ENCODE assay signal across 8 cellular contexts in genomic region chr9:110152704-110153374, GRCh38. TPM values are rescaled to one million over a fixed set of nuclear protein-coding genes. Genes with fewer than 3 reads are reported as not detected.
DNase-seq lines count a peak whose midpoint lies in the region; ATAC-seq and TF ChIP-seq lines count a peak whose summit lies in the region.

No MANE protein-coding gene starts in this region.

- in situ Hi-C loops in ACHN (cut with HindIII; ENCODE audit: low pct_ligation_motif_present, low pct_unique_long_range_greater_than_20kb, low sequenced_read_pairs), result no loop called here

- H3K27ac Mint-ChIP-seq in progenitor cell of endocrine pancreas, result no peak overlapping the region

- TF ChIP-seq CTCF in fibroblast of pulmonary artery (IDR thresholded peaks at IDR 0.05; ENCODE audit: low read length, missing control alignments), result peak; percentile 79
- peak; percentile 86 for TF ChIP-seq CTCF in progenitor cell of endocrine pancreas (IDR thresholded peaks at IDR 0.05; ENCODE audit: unreplicated experiment)

- H3K4me3 Mint-ChIP-seq in progenitor cell of endocrine pancreas (ENCODE audit: low read depth), result no peak overlapping the region

- no peaks in the 10 kb centered on the region for H3K4me1 Mint-ChIP-seq in progenitor cell of endocrine pancreas (ENCODE audit: low read depth)

- H3K4me3 ChIP-seq in fibroblast of pulmonary artery (replicated peaks; ENCODE audit: low read depth, low read length), result no peak overlapping the region

- peak; percentile 68 for DNase-seq in ACHN
- DNase-seq in GF-D8 (lab: John Stamatoyannopoulos, UW), result peak; percentile 44
- peak; percentile 85 for DNase-seq in NAMALWA (ENCODE audit: low spot score)
- peak; percentile 74 for DNase-seq in fibroblast of pulmonary artery (ENCODE audit: low read depth)
- peak; percentile 16 for DNase-seq in progenitor cell of endocrine pancreas (ENCODE audit: low spot score, unreplicated experiment)
- DNase-seq in NK-92 treated with Interleukin-12 subunit alpha and Interleukin-12 subunit beta, amount 100 ng/mL, for 24 hours (lab: John Stamatoyannopoulos, UW), result no peak

- peak; percentile 58 for ATAC-seq in SK-N-SH treated with all-trans-retinoic acid at 6 μM for 48 hours
- ATAC-seq in GM21529 (IDR thresholded peaks at IDR 0.05; ENCODE audit: unreplicated experiment), result no peak

- H3K27me3 Mint-ChIP-seq in progenitor cell of endocrine pancreas, result no peaks in the 10 kb centered on the region

- peaks cover 9% of the 10 kb centered on the region for H3K9me3 Mint-ChIP-seq in progenitor cell of endocrine pancreas (ENCODE audit: low read depth)

- H3K36me3 Mint-ChIP-seq in progenitor cell of endocrine pancreas (ENCODE audit: insufficient read depth), result peaks cover 4% of the 10 kb centered on the region

TF ChIP-seq in SK-N-SH treated with all-trans-retinoic acid at 6 μM for 48 hours, 23 proteins besides CTCF, POLR2A, EP300 and RAD21:
- TF ChIP-seq ISL1 (CRISPR knock-in tag; IDR thresholded peaks at IDR 0.05) (no peak), ZNF565 (CRISPR knock-in tag; conservative IDR thresholded peaks at IDR 0.05; ENCODE audit: low read depth) (no peak), RARB (CRISPR knock-in tag; IDR thresholded peaks at IDR 0.05) (no peak), ESRRG (CRISPR knock-in tag; IDR thresholded peaks at IDR 0.05) (no peak), ZNF8 (CRISPR knock-in tag; IDR thresholded peaks at IDR 0.05) (no peak), POU6F1 (CRISPR knock-in tag; IDR thresholded peaks at IDR 0.05; ENCODE audit: borderline replicate concordance, low read depth) (no peak)

RNA-seq across cellular contexts. Expression of gene C9orf152, which starts 55.1 kb away (rescaled TPM):
- 0.13 TPM in 1 of 2 replicates, not detected in the other for total RNA-seq in progenitor cell of endocrine pancreas
